Comparison of ENCODE assay signal across 9 cellular contexts in the genomic region with DNA sequence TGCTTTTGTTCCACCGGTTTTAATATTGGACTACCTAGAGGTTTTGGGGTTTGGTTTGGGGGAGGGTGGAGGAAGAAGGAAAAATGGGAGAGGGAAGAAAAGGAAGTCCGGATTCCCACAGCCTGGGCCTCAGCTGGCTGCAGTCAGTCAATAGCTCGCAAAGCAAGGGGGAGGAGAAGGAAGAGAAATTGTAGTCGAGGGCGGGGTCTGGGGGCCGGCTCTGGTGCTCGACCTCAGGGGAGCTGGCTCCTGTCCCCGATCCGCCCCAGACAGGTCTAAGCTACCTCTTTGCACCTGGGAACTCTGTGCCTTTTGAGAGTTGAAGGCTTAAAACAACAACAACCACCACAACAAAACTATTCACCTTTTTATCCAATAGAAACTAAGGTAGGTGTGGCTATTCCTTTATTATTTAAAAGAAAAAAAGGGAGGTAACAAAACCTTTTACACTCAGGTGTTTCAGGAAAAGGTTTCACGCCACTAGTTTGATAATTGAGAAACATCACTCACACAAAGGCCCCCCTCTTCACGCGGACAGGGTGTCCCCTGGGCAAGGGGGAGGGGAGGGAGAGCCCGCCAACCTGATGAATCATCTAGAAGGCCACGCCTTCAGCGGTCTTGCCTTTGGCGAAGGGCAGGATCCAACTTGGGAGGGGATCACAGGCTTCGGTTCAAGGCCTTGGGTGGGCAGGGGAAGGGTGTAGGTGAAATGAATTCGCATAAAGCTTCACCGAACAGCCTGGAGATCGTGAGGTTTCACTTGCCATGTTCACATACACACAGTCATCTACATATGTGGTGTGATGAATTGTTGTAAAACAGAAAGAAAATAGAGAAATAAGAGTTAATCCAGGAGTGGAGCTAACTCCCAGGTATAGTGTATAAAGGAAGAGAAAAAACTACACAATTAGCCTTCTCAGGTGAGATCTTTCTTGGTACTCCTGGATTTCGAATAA. TPM values are rescaled to one million over a fixed set of nuclear protein-coding genes. Genes with fewer than 3 reads are reported as not detected.
DNase-seq lines count a peak whose midpoint lies in the region; TF ChIP-seq lines count a peak whose summit lies in the region.
"Had no signal": no experiment of that assay in that cellular context is flagged by ENCODE, and none has a peak within 500 bp of the region (broad histone marks: within the 10 kb centered on the region; RNA-seq: fewer than 3 reads in every experiment).

No MANE protein-coding gene starts in this region.

- H3K4me3 ChIP-seq in ascending aorta (peak overlapping the region; percentile 43 to 51), skeletal muscle satellite cell (ENCODE audit: low read length) (peak overlapping the region; percentile 45)

- no peak overlapping the region for H3K27ac Mint-ChIP-seq in activated T-helper 2 cell treated with anti-CD3 and anti-CD28 coated beads, Interferon-gamma antibody, Interleukin-2, Interleukin-4, amounts not matched to agents 10 μg/mL and 5 μg/mL and 100 μg/mL, durations not matched to agents 14 hours and 24 hours and 36 hours

- intact Hi-C loops in ascending aorta (cut with DNase I), result no loop called here
- intact Hi-C loops in head of caudate nucleus (cut with DNase I), result no loop called here
- intact Hi-C loops in activated T-helper 2 cell treated with anti-CD3 and anti-CD28 coated beads, Interferon-gamma antibody, Interleukin-2, Interleukin-4, amounts not matched to agents 10 μg/mL and 5 μg/mL and 100 μg/mL, durations not matched to agents 14 hours and 24 hours and 36 hours (cut with micrococcal nuclease), result no loop called here

- no peaks in the 10 kb centered on the region for H3K36me3 Mint-ChIP-seq in activated T-helper 2 cell treated with anti-CD3 and anti-CD28 coated beads, Interferon-gamma antibody, Interleukin-2, Interleukin-4, amounts not matched to agents 10 μg/mL and 5 μg/mL and 100 μg/mL, durations not matched to agents 14 hours and 24 hours and 36 hours (ENCODE audit: low read depth)

- no peak overlapping the region for H3K4me2 ChIP-seq in skeletal muscle satellite cell (ENCODE audit: low read length)

- peak; percentile 34 for DNase-seq in HT1080 (ENCODE audit: low read depth)
- DNase-seq in ascending aorta (ENCODE audit: low spot score in 2 of 2), result peak in 1 of 2 donors; percentile 64
- DNase-seq in iPS DF 4.7 (ENCODE audit: extremely low read depth, low spot score), result peak; percentile 72
- no peak for DNase-seq in DMS114 treated with DMSO at 0.1 percent for 48 hours (lab: John Stamatoyannopoulos, UW; ENCODE audit: unreplicated experiment)
- DNase-seq in activated CD4-positive, CD25-positive, alpha-beta regulatory T cell treated with anti-CD3 and anti-CD28 coated beads, Interleukin-2, amount 50 U/mL, for 72 hours, result no peak
- DNase-seq in head of caudate nucleus, result no peak
- no peak for DNase-seq in activated T-helper 2 cell treated with anti-CD3 and anti-CD28 coated beads, Interferon-gamma antibody, Interleukin-2, Interleukin-4, amounts not matched to agents 10 μg/mL and 5 μg/mL and 100 μg/mL, durations not matched to agents 14 hours and 24 hours and 36 hours (ENCODE audit: low spot score)

- peaks cover 4% of the 10 kb centered on the region for H3K4me1 Mint-ChIP-seq in activated T-helper 2 cell treated with anti-CD3 and anti-CD28 coated beads, Interferon-gamma antibody, Interleukin-2, Interleukin-4, amounts not matched to agents 10 μg/mL and 5 μg/mL and 100 μg/mL, durations not matched to agents 14 hours and 24 hours and 36 hours (ENCODE audit: low read depth)

- no peak overlapping the region for H3K4me3 Mint-ChIP-seq in activated T-helper 2 cell treated with anti-CD3 and anti-CD28 coated beads, Interferon-gamma antibody, Interleukin-2, Interleukin-4, amounts not matched to agents 10 μg/mL and 5 μg/mL and 100 μg/mL, durations not matched to agents 14 hours and 24 hours and 36 hours (ENCODE audit: low read depth)

- TF ChIP-seq CTCF in ascending aorta (IDR thresholded peaks at IDR 0.05), result no peak

- H3K27ac ChIP-seq in ascending aorta, result peak overlapping the region in 1 of 2 donors; percentile 32
- H3K27ac ChIP-seq: neutrophil had no signal

- H3K9me3 Mint-ChIP-seq in activated T-helper 2 cell treated with anti-CD3 and anti-CD28 coated beads, Interferon-gamma antibody, Interleukin-2, Interleukin-4, amounts not matched to agents 10 μg/mL and 5 μg/mL and 100 μg/mL, durations not matched to agents 14 hours and 24 hours and 36 hours, result no peaks in the 10 kb centered on the region

- H3K27me3 ChIP-seq in ascending aorta (no peaks in the 10 kb centered on the region), skeletal muscle satellite cell (ENCODE audit: control insufficient read depth, insufficient read depth, low read length) (no peaks in the 10 kb centered on the region)

- H3K9me3 ChIP-seq in ascending aorta (no peaks in the 10 kb centered on the region), skeletal muscle satellite cell (replicated peaks; ENCODE audit: low read length) (no peaks in the 10 kb centered on the region)
- H3K9me3 ChIP-seq: neutrophil had no signal

- H3K4me1 ChIP-seq in ascending aorta, result no peaks in the 10 kb centered on the region
- peaks cover 3% of the 10 kb centered on the region for H3K4me1 ChIP-seq in skeletal muscle satellite cell (ENCODE audit: control insufficient read depth, insufficient read depth, low read length)

- H3K36me3 ChIP-seq in ascending aorta (no peaks in the 10 kb centered on the region), skeletal muscle satellite cell (ENCODE audit: insufficient read depth, low read length) (no peaks in the 10 kb centered on the region)
- H3K36me3 ChIP-seq: neutrophil had no signal

- H3K9ac ChIP-seq in skeletal muscle satellite cell (ENCODE audit: low read depth, low read length), result peak overlapping the region; percentile 29

- H3K27me3 Mint-ChIP-seq in activated T-helper 2 cell treated with anti-CD3 and anti-CD28 coated beads, Interferon-gamma antibody, Interleukin-2, Interleukin-4, amounts not matched to agents 10 μg/mL and 5 μg/mL and 100 μg/mL, durations not matched to agents 14 hours and 24 hours and 36 hours (ENCODE audit: low read depth), result peaks cover 23% of the 10 kb centered on the region

RNA-seq across cellular contexts. Expression of a gene that starts 1.7 kb away (rescaled TPM):
- 0.87 and 1.3 TPM in 2 replicates for total RNA-seq in HT1080 (2014; rRNA removed; shearing (Covaris generic))
- polyA plus RNA-seq in HT1080 (2015; cell fraction: cytosol; rRNA removed), result 1.5 and 2.9 TPM in 2 replicates
- polyA plus RNA-seq in HT1080 (2015; cell fraction: nucleus; rRNA removed), result 0.82 and 3.2 TPM in 2 replicates
- total RNA-seq in ascending aorta, result 4.0 TPM
- 2.8 and 3.9 TPM in 2 replicates for total RNA-seq in skeletal muscle satellite cell (2012; rRNA removed)
- total RNA-seq in activated T-helper 2 cell treated with anti-CD3 and anti-CD28 coated beads, Interferon-gamma antibody, Interleukin-2, Interleukin-4, amounts not matched to agents 10 μg/mL and 5 μg/mL and 100 μg/mL, durations not matched to agents 14 hours and 24 hours and 36 hours, result not detected in 2 replicates

Comparison
In these comparisons a context has a peak if more than half of its experiments do, and no peak if none do; other contexts are left out.
1. DNase-seq: peak in HT1080 (single experiment) and iPS DF 4.7 (single experiment); none in DMS114 treated with DMSO at 0.1 percent for 48 hours (single experiment), activated CD4-positive, CD25-positive, alpha-beta regulatory T cell treated with anti-CD3 and anti-CD28 coated beads, Interleukin-2, amount 50 U/mL, for 72 hours (single experiment), head of caudate nucleus (0 of 42) and activated T-helper 2 cell treated with anti-CD3 and anti-CD28 coated beads, Interferon-gamma antibody, Interleukin-2, Interleukin-4, amounts not matched to agents 10 μg/mL and 5 μg/mL and 100 μg/mL, durations not matched to agents 14 hours and 24 hours and 36 hours (single experiment).